In the genomic region with DNA sequence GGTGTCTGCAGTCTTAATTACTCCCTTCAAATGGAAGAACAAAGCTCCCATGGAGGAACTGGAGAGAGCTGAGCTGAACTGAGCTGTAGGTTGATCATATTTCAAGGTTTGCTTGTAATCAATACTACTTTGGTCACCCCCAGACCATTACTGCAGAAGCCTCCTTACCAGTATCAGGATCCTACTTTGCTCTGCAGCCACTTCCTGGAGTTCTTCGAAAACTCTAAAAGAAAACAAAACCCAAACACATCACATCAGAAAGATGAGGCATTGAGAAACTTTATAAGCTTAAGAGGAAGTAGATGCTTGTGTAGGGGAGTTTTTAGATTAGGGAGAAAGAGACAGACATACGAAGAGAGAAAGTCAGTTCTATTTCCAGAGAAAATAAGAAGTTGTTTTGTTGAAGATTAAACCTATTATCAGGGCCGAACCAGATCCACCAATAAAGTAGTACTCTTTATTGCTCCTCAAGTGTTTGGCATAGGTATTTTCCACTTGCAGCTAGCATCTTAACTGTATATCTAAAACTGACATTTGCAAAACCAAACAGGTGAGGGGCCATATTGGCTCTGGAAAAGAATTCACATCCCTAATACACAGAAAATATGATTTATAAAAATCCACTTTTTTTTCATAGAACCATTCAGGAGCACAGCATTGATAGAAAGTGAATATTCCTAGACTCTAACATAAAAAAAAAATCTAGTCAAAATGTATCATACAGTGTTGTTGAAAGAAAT, we compare ENCODE assay signal across 9 cellular contexts.
DNase-seq lines count a peak whose midpoint lies in the region; ATAC-seq and TF ChIP-seq lines count a peak whose summit lies in the region.
"Had no signal": no experiment of that assay in that cellular context is flagged by ENCODE, and none has a peak within 500 bp of the region (broad histone marks: within the 10 kb centered on the region; RNA-seq: fewer than 3 reads in every experiment).

No MANE protein-coding gene starts in this region.

- H3K4me3 ChIP-seq in NB4 (ENCODE audit: low read depth, low read length), result no peak overlapping the region
- no peak overlapping the region for H3K4me3 ChIP-seq in left lung

- H3K9me3 ChIP-seq in left lung, result no peaks in the 10 kb centered on the region

- no peak for TF ChIP-seq POLR2A in NB4 (IDR thresholded peaks at IDR 0.05; ENCODE audit: extremely low read depth, insufficient read length)

- peak; percentile 30 for DNase-seq in NB4 (ENCODE audit: low read depth)
- peak; percentile 68 for DNase-seq in iris pigment epithelial cell (ENCODE audit: low read depth)
- no peak for DNase-seq in central memory CD4-positive, alpha-beta T cell
- no peak for DNase-seq in germinal center (ENCODE audit: low spot score)
- DNase-seq in left lung, result no peak
- DNase-seq in DMS53 (lab: John Stamatoyannopoulos, UW), result no peak
- DNase-seq: SHP77 treated with DMSO at 0.1 percent for 48 hours had no signal

- TF ChIP-seq CTCF in NB4 (IDR thresholded peaks at IDR 0.05; ENCODE audit: low read depth, low read length) (no peak), left lung (IDR thresholded peaks at IDR 0.05) (no peak)

- intact Hi-C loops in left lung (cut with DNase I), result no loop called here

- H3K27me3 ChIP-seq in left lung, result no peaks in the 10 kb centered on the region

- H3K27ac ChIP-seq in left lung, result peak overlapping the region in 1 of 2 donors; percentile 86

- ATAC-seq in GM18867 (IDR thresholded peaks at IDR 0.05; ENCODE audit: unreplicated experiment) (peak; percentile 33), GM21737 (IDR thresholded peaks at IDR 0.05; ENCODE audit: unreplicated experiment) (peak; percentile 27), left lung (no peak)

- H3K36me3 ChIP-seq in left lung, result no peaks in the 10 kb centered on the region

- peaks cover 10 to 77% of the 10 kb centered on the region in 2 donors for H3K4me1 ChIP-seq in left lung

Comparison
In these comparisons a context has a peak if more than half of its experiments do, and no peak if none do; other contexts are left out.
1. DNase-seq: peak in NB4 (single experiment) and iris pigment epithelial cell (single experiment); none in central memory CD4-positive, alpha-beta T cell (single experiment), germinal center (single experiment), left lung (0 of 2) and DMS53 (single experiment).